ENCODE assay signal across 26 cellular contexts in the genomic region with DNA sequence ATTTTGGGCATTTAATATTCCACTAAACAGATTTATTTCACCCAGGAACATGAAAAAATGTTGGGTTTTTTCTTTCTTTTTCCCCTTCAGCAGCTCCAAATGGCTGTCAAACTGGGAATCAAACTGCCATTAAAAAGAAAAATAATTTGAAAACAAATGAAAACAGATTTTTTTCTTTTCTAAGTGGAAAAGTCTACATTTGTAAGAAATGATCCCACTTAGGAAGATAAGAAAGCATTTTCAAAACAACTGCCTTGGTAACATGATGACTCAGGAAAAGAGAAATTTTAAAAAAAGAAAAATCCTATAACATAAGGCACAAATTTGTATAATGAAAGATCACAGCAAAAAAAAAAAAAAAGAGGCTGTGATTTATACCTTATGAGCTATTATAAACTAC. TPM values are rescaled to one million over a fixed set of nuclear protein-coding genes. Genes with fewer than 3 reads are reported as not detected.
"Had no signal": no experiment of that assay in that cellular context is flagged by ENCODE, and none has a peak within 500 bp of the region (broad histone marks: within the 10 kb centered on the region; RNA-seq: fewer than 3 reads in every experiment).

No MANE protein-coding gene starts in this region.

- H3K36me3 ChIP-seq: left ventricle myocardium inferior, lower lobe of right lung, neutrophil, ovary, right atrium auricular region, spleen, tibial nerve, upper lobe of right lung, vagina had no signal

- DNase-seq: effector memory CD4-positive, alpha-beta T cell; foreskin fibroblast; head of caudate nucleus; kidney; left cardiac atrium; left ventricle myocardium inferior; lower lobe of right lung; naive thymus-derived CD4-positive, alpha-beta T cell; nephron progenitor cell; ovary; spleen; stimulated activated CD4-positive, alpha-beta T cell treated with anti-CD3 and anti-CD28 coated beads, Interleukin-15, amount 100 ng/mL, for 24 hours; stimulated activated CD4-positive, alpha-beta T cell treated with anti-CD3 and anti-CD28 coated beads, Interleukin-1b, Interleukin-23, amount 100 ng/mL, for 48 hours; stimulated activated CD4-positive, alpha-beta T cell treated with anti-CD3 and anti-CD28 coated beads, Interleukin-4, amount 100 ng/mL, for 24 hours; testis; upper lobe of right lung had no signal

- H3K4me3 Mint-ChIP-seq: memory B cell; naive thymus-derived CD4-positive, alpha-beta T cell; nephron progenitor cell; stimulated activated memory B cell treated with anti-CD40 and anti-IgM and Interleukin-4, amounts not matched to agents 10 μg/mL and 1 μg/mL and 100 μg/mL, for 72 hours; stimulated activated naive CD8-positive, alpha-beta T cell treated with anti-CD3 and anti-CD28 coated beads, Interleukin-15, Interleukin-2, amounts not matched to agents 100 ng/mL and 50 ng/mL, for 24 hours had no signal

- H3K27me3 ChIP-seq: hepatocyte, neutrophil, ovary, right atrium auricular region, spleen, testis, tibial nerve, upper lobe of right lung, vagina had no signal

- H3K27ac Mint-ChIP-seq: memory B cell; naive thymus-derived CD4-positive, alpha-beta T cell; nephron progenitor cell; stimulated activated memory B cell treated with anti-CD40 and anti-IgM and Interleukin-4, amounts not matched to agents 10 μg/mL and 1 μg/mL and 100 μg/mL, for 72 hours; stimulated activated naive CD8-positive, alpha-beta T cell treated with anti-CD3 and anti-CD28 coated beads, Interleukin-15, Interleukin-2, amounts not matched to agents 100 ng/mL and 50 ng/mL, for 24 hours had no signal

- H3K9me3 ChIP-seq: left ventricle myocardium inferior, lower lobe of right lung, neutrophil, ovary, right atrium auricular region, spleen, testis, tibial nerve, upper lobe of right lung, vagina had no signal

- H2AFZ ChIP-seq: hepatocyte had no signal

- FAIRE-seq: endometrium, kidney had no signal

- H3K4me2 ChIP-seq: hepatocyte had no signal

- H3K27ac ChIP-seq: hepatocyte, left ventricle myocardium inferior, lower lobe of right lung, neutrophil, right atrium auricular region, spleen, testis, upper lobe of right lung, vagina had no signal

- H3K4me1 Mint-ChIP-seq: stimulated activated memory B cell treated with anti-CD40 and anti-IgM and Interleukin-4, amounts not matched to agents 10 μg/mL and 1 μg/mL and 100 μg/mL, for 72 hours had no signal

- ATAC-seq: esophagus mucosa; left cardiac atrium; lower lobe of right lung; naive thymus-derived CD4-positive, alpha-beta T cell; stimulated activated memory B cell treated with anti-CD40 and anti-IgM and Interleukin-4, amounts not matched to agents 10 μg/mL and 1 μg/mL and 100 μg/mL, for 72 hours; upper lobe of right lung had no signal

- H3K36me3 Mint-ChIP-seq: memory B cell; naive thymus-derived CD4-positive, alpha-beta T cell; stimulated activated memory B cell treated with anti-CD40 and anti-IgM and Interleukin-4, amounts not matched to agents 10 μg/mL and 1 μg/mL and 100 μg/mL, for 72 hours had no signal

- H3K4me3 ChIP-seq: hepatocyte, left ventricle myocardium inferior, lower lobe of right lung, ovary, right atrium auricular region, spleen, testis, tibial nerve, upper lobe of right lung, vagina had no signal

- H3K9me3 Mint-ChIP-seq: nephron progenitor cell; stimulated activated naive CD8-positive, alpha-beta T cell treated with anti-CD3 and anti-CD28 coated beads, Interleukin-15, Interleukin-2, amounts not matched to agents 100 ng/mL and 50 ng/mL, for 24 hours had no signal

RNA-seq across cellular contexts. Expression of a gene that starts 20.0 kb away (rescaled TPM):
- polyA plus RNA-seq: naive thymus-derived CD4-positive, alpha-beta T cell had no signal
